18 cellular contexts compared by ENCODE assay signal in genomic region chr12:52692253-52692652, GRCh38. TPM values are rescaled to one million over a fixed set of nuclear protein-coding genes. Genes with fewer than 3 reads are reported as not detected.
DNase-seq lines count a peak whose midpoint lies in the region; ATAC-seq and TF ChIP-seq lines count a peak whose summit lies in the region.
"Had no signal": no experiment of that assay in that cellular context is flagged by ENCODE, and none has a peak within 500 bp of the region (broad histone marks: within the 10 kb centered on the region; RNA-seq: fewer than 3 reads in every experiment).

No MANE protein-coding gene starts in this region.

- CTCF ChIA-PET in Panc1 (lab: Charles Lee): interaction anchor here (0.7 kb wide), 1 partner anchor 178 kb away, joined by 3 read pairs; no protein-coding TSS in a partner anchor

- TF ChIP-seq CTCF in cardiac muscle cell (IDR thresholded peaks at IDR 0.05; ENCODE audit: low read depth, low read length) (peak; percentile 13), Panc1 (IDR thresholded peaks at IDR 0.05) (peak; percentile 65; the same call in 1 of the 2 replicates), endodermal cell (conservative IDR thresholded peaks at IDR 0.05) (peak; percentile 80), type B pancreatic cell (conservative IDR thresholded peaks at IDR 0.05) (peak; percentile 24)

- in situ Hi-C loops in Panc1 (cut with HindIII; ENCODE audit: low pct_unique_long_range_greater_than_20kb, low sequenced_read_pairs): no loop called here

- H3K27ac Mint-ChIP-seq in endodermal cell (no peak overlapping the region), type B pancreatic cell (no peak overlapping the region)
- no peak overlapping the region for H3K27ac Mint-ChIP-seq in activated CD4-positive, alpha-beta T cell treated with anti-CD3 and anti-CD28 coated beads, Interleukin-2, amount 10 ng/mL, durations not matched to agents 24 days and 14 days

- intact Hi-C loops in Right ventricle myocardium superior (cut with DNase I) (no loop called here), Panc1 (cut with micrococcal nuclease; ENCODE audit: unreplicated experiment) (no loop called here)
- intact Hi-C loops in activated CD4-positive, alpha-beta T cell treated with anti-CD3 and anti-CD28 coated beads, Interleukin-2, amount 10 ng/mL, durations not matched to agents 24 days and 14 days (cut with micrococcal nuclease): no loop called here

- no TSS peak for BruUV-seq in Panc1 (replicated peaks; lab: Mats Ljungman, UMichigan)

- H3K4me1 ChIP-seq in cardiac muscle cell (ENCODE audit: low read depth) (no peaks in the 10 kb centered on the region), Panc1 (ENCODE audit: control insufficient read depth, insufficient read depth, low read length) (no peaks in the 10 kb centered on the region; the same call in 1 of the 2 replicates), endodermal cell (ENCODE audit: control insufficient read depth, insufficient read depth, low read length) (no peaks in the 10 kb centered on the region)

- H3K9me3 ChIP-seq in cardiac muscle cell (ENCODE audit: low read depth) (no peaks in the 10 kb centered on the region), Panc1 (ENCODE audit: control insufficient read depth, insufficient read depth, low read depth, low read length) (no peaks in the 10 kb centered on the region), endodermal cell (ENCODE audit: control insufficient read depth, low read length) (no peaks in the 10 kb centered on the region)
- H3K9me3 ChIP-seq: gastrocnemius medialis had no signal

- H3K4me3 Mint-ChIP-seq in endodermal cell (no peak overlapping the region), type B pancreatic cell (peak overlapping the region; percentile 25)
- no peak overlapping the region for H3K4me3 Mint-ChIP-seq in activated CD4-positive, alpha-beta T cell treated with anti-CD3 and anti-CD28 coated beads, Interleukin-2, amount 10 ng/mL, durations not matched to agents 24 days and 14 days

- peak in 1 of 2 donors; percentile 52 for DNase-seq in cardiac muscle cell (ENCODE audit: low read depth in 1 of 2, low spot score in 1 of 2)
- DNase-seq in Right ventricle myocardium superior: no peak
- no peak for DNase-seq in Panc1 (ENCODE audit: low read depth, low spot score)
- peak; percentile 93 for DNase-seq in endodermal cell
- DNase-seq in type B pancreatic cell (ENCODE audit: extremely low spot score, unreplicated experiment): no peak
- no peak for DNase-seq in NCI-H446 (lab: John Stamatoyannopoulos, UW)
- no peak for DNase-seq in activated CD4-positive, alpha-beta T cell treated with anti-CD3 and anti-CD28 coated beads, Interleukin-2, amount 10 ng/mL, durations not matched to agents 24 days and 14 days
- DNase-seq: activated CD4-positive, alpha-beta T cell treated with anti-CD3 and anti-CD28 coated beads, Interleukin-2, amount 50 U/mL, for 1 hour; DMS79; effector CD4-positive, alpha-beta T cell; gastrocnemius medialis; Kasumi-1; NCI-H2029 treated with DMSO at 0.1 percent for 48 hours; stimulated activated CD4-positive, alpha-beta T cell treated with anti-CD3 and anti-CD28 coated beads, Interleukin-1b, Interleukin-23, amount 100 ng/mL, for 48 hours; stimulated activated CD8-positive, alpha-beta memory T cell treated with anti-CD3 and anti-CD28 coated beads, Interleukin-4, amount 100 ng/mL, for 48 hours had no signal

- H3K27me3 ChIP-seq in cardiac muscle cell (peaks cover 54% of the 10 kb centered on the region), Panc1 (ENCODE audit: control insufficient read depth, insufficient read depth, low read length) (peaks cover 21% of the 10 kb centered on the region), endodermal cell (ENCODE audit: control insufficient read depth, insufficient read depth, low read length, poor library complexity, severe bottlenecking) (peaks cover 69% of the 10 kb centered on the region)

- H3K27ac ChIP-seq in cardiac muscle cell (no peak overlapping the region), Panc1 (ENCODE audit: low read length) (no peak overlapping the region), endodermal cell (ENCODE audit: low read depth, low read length) (no peak overlapping the region)
- H3K27ac ChIP-seq: gastrocnemius medialis had no signal

- WGBS in endodermal cell (ENCODE audit: insufficient coverage in 1 of 2, insufficient read length in 1 of 2), 2 experiments: 54 to 72% methylated on average over 7 to 8 of the region's 8 CpGs

- H3K27me3 Mint-ChIP-seq in endodermal cell (ENCODE audit: insufficient read depth): peaks cover 64% of the 10 kb centered on the region
- peaks cover 69% of the 10 kb centered on the region for H3K27me3 Mint-ChIP-seq in type B pancreatic cell
- H3K27me3 Mint-ChIP-seq in activated CD4-positive, alpha-beta T cell treated with anti-CD3 and anti-CD28 coated beads, Interleukin-2, amount 10 ng/mL, durations not matched to agents 24 days and 14 days: peaks cover 60% of the 10 kb centered on the region

- H3K36me3 Mint-ChIP-seq in endodermal cell (ENCODE audit: low read depth): no peaks in the 10 kb centered on the region
- no peaks in the 10 kb centered on the region for H3K36me3 Mint-ChIP-seq in type B pancreatic cell
- no peaks in the 10 kb centered on the region for H3K36me3 Mint-ChIP-seq in activated CD4-positive, alpha-beta T cell treated with anti-CD3 and anti-CD28 coated beads, Interleukin-2, amount 10 ng/mL, durations not matched to agents 24 days and 14 days (ENCODE audit: low read depth)

- no peak overlapping the region for H3K9ac ChIP-seq in endodermal cell (ENCODE audit: extremely low read depth, low read length, poor library complexity, severe bottlenecking)

- H3K9me3 Mint-ChIP-seq in endodermal cell (no peaks in the 10 kb centered on the region), type B pancreatic cell (no peaks in the 10 kb centered on the region)
- H3K9me3 Mint-ChIP-seq in activated CD4-positive, alpha-beta T cell treated with anti-CD3 and anti-CD28 coated beads, Interleukin-2, amount 10 ng/mL, durations not matched to agents 24 days and 14 days: no peaks in the 10 kb centered on the region

- H3K4me1 Mint-ChIP-seq in endodermal cell (peaks cover 4% of the 10 kb centered on the region), type B pancreatic cell (ENCODE audit: unreplicated experiment) (peaks cover 13% of the 10 kb centered on the region)
- H3K4me1 Mint-ChIP-seq in activated CD4-positive, alpha-beta T cell treated with anti-CD3 and anti-CD28 coated beads, Interleukin-2, amount 10 ng/mL, durations not matched to agents 24 days and 14 days: peaks cover 8% of the 10 kb centered on the region

- POLR2A ChIA-PET in Panc1 (lab: Charles Lee): no interaction called here

- H3K4me3 ChIP-seq in cardiac muscle cell (no peak overlapping the region), Panc1 (ENCODE audit: low read depth in 2 of 2, low read length in 2 of 2) (no peak overlapping the region), endodermal cell (ENCODE audit: low read length) (no peak overlapping the region)
- H3K4me3 ChIP-seq: gastrocnemius medialis had no signal

- no peaks in the 10 kb centered on the region for H3K36me3 ChIP-seq in cardiac muscle cell
- H3K36me3 ChIP-seq in Panc1 (ENCODE audit: control insufficient read depth, insufficient read depth, low read length): no peaks in the 10 kb centered on the region
- H3K36me3 ChIP-seq in endodermal cell (ENCODE audit: control insufficient read depth, insufficient read depth, low read length): no peaks in the 10 kb centered on the region
- H3K36me3 ChIP-seq: gastrocnemius medialis had no signal

- no peak for ATAC-seq in Right ventricle myocardium superior (ENCODE audit: poor library complexity)
- ATAC-seq in Panc1: peak; percentile 53; the same call in 1 of the 2 replicates
- no peak for ATAC-seq in HG03097 (IDR thresholded peaks at IDR 0.05; ENCODE audit: low FRiP score, unreplicated experiment)
- ATAC-seq: gastrocnemius medialis had no signal

RNA-seq across cellular contexts. Expression of gene KRT77, which starts 11.1 kb away (rescaled TPM):
- total RNA-seq in cardiac muscle cell (not detected in 2 replicates), Right ventricle myocardium superior (not detected), Panc1 (2021; ENCODE audit: unreplicated experiment) (not detected), endodermal cell (not detected), type B pancreatic cell (ENCODE audit: low replicate concordance) (0.27 and 2.3 TPM in 2 replicates)
- not detected in 2 replicates for polyA plus RNA-seq in cardiac muscle cell
- polyA plus RNA-seq in Panc1 (2012; ENCODE audit: insufficient read length): not detected
- not detected for polyA plus RNA-seq in endodermal cell (2013, experiment 1 of 2)
- polyA plus RNA-seq in endodermal cell (2013, experiment 2 of 2): not detected
- not detected in 2 replicates for total RNA-seq in activated CD4-positive, alpha-beta T cell treated with anti-CD3 and anti-CD28 coated beads, Interleukin-2, amount 10 ng/mL, durations not matched to agents 24 days and 14 days
- total RNA-seq: astrocyte; gastrocnemius medialis; T-helper 1 cell treated with Interleukin-12 subunit alpha and Interleukin-12 subunit beta and Interleukin-4 antibody, amounts not matched to agents 30 ng/mL and 1 ng/mL, for 36 hours had no signal

RNA-seq across cellular contexts. Expression of gene KRT1, which starts 12.0 kb away (rescaled TPM):
- not detected in 2 replicates for total RNA-seq in cardiac muscle cell
- not detected in 2 replicates for polyA plus RNA-seq in cardiac muscle cell
- not detected for total RNA-seq in Right ventricle myocardium superior
- not detected for total RNA-seq in Panc1 (2021; ENCODE audit: unreplicated experiment)
- 0.80 TPM for polyA plus RNA-seq in Panc1 (2012; ENCODE audit: insufficient read length)
- total RNA-seq in endodermal cell: not detected
- polyA plus RNA-seq in endodermal cell (2013, experiment 1 of 2): not detected
- polyA plus RNA-seq in endodermal cell (2013, experiment 2 of 2): not detected
- 269 and 837 TPM in 2 replicates for total RNA-seq in type B pancreatic cell (ENCODE audit: low replicate concordance)
- not detected in 2 replicates for total RNA-seq in activated CD4-positive, alpha-beta T cell treated with anti-CD3 and anti-CD28 coated beads, Interleukin-2, amount 10 ng/mL, durations not matched to agents 24 days and 14 days
- total RNA-seq: astrocyte, gastrocnemius medialis had no signal

RNA-seq across cellular contexts. Expression of gene KRT2, which starts 40.2 kb away (rescaled TPM):
- total RNA-seq in cardiac muscle cell (not detected in 2 replicates), Right ventricle myocardium superior (not detected), Panc1 (2021; ENCODE audit: unreplicated experiment) (0.33 TPM), endodermal cell (not detected), type B pancreatic cell (ENCODE audit: low replicate concordance) (not detected in 2 replicates)
- polyA plus RNA-seq in cardiac muscle cell: not detected in 2 replicates
- 0.56 TPM for polyA plus RNA-seq in Panc1 (2012; ENCODE audit: insufficient read length)
- polyA plus RNA-seq in endodermal cell (2013, experiment 1 of 2): not detected
- not detected for polyA plus RNA-seq in endodermal cell (2013, experiment 2 of 2)
- total RNA-seq in activated CD4-positive, alpha-beta T cell treated with anti-CD3 and anti-CD28 coated beads, Interleukin-2, amount 10 ng/mL, durations not matched to agents 24 days and 14 days: not detected in 2 replicates
- total RNA-seq: astrocyte, gastrocnemius medialis had no signal

Comparison
In these comparisons a context has a peak if more than half of its experiments do, and no peak if none do; other contexts are left out.
1. CTCF ChIP-seq: peak in every context shown above with its lines; median percentile 80 in endodermal cell; 65 in Panc1; 24 in type B pancreatic cell; 13 in cardiac muscle cell.
2. RNA of gene KRT1, which starts 12.0 kb away (total RNA-seq): 269 to 837 TPM in type B pancreatic cell; not detected in Right ventricle myocardium superior (single experiment), not detected in Panc1 (single experiment), not detected in cardiac muscle cell, not detected in endodermal cell and not detected in activated CD4-positive, alpha-beta T cell treated with anti-CD3 and anti-CD28 coated beads, Interleukin-2, amount 10 ng/mL, durations not matched to agents 24 days and 14 days; every median in the first group is over 100 times any median in the second.